ENCODE assay signal across 1 cellular context in the genomic region with DNA sequence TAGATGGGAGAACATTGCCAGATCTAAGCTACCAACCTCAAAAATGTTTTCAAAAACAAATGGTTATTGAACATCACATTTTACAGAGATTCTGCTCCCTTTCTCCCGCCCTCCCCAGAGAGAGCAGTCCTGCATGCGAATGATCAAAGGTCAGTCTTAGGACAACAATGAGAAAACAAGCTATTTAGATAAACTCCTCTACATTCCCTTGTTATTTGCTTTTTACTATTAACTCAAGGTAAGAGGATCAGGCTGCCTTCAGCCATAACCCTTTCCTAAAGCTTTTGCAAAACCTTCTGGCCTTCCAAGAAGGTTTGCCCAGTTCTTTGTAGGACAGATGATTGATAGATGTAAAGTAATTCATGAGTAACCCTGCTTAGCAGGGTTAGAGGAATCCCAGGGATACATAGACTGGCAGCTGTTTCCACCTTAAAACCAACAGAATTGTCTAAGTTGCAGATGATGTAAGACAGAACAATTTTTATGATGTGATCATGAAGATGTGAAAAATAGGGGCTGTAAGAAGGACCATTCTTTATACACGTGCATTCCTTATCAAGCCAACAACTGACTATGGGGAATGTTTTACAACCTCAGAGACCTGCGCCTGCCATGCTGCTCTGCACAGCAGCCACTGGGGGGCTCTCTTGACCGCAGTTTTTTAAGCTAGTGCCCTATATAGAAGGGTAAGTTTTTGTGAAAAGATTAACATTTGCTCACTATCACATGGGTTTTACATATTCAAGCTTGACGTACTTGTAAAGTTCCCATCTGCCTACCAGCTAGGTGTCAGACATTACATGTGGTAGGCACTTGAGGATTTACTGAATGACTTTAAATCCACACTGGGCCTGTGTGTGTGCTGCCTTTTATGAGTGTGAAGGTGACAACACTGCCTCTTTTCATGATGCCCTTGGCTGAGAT.
TF ChIP-seq lines count a peak whose summit lies in the region.

No MANE protein-coding gene starts in this region.

TF ChIP-seq in HepG2, 621 proteins besides CTCF, POLR2A, EP300 and RAD21 (continued from another document and continues in another):
- TF ChIP-seq, protein P1, sequence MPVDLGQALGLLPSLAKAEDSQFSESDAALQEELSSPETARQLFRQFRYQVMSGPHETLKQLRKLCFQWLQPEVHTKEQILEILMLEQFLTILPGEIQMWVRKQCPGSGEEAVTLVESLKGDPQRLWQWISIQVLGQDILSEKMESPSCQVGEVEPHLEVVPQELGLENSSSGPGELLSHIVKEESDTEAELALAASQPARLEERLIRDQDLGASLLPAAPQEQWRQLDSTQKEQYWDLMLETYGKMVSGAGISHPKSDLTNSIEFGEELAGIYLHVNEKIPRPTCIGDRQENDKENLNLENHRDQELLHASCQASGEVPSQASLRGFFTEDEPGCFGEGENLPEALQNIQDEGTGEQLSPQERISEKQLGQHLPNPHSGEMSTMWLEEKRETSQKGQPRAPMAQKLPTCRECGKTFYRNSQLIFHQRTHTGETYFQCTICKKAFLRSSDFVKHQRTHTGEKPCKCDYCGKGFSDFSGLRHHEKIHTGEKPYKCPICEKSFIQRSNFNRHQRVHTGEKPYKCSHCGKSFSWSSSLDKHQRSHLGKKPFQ (CRISPR knock-in tag; IDR thresholded peaks at IDR 0.05; ENCODE audit: insufficient replicate concordance): no peak
- TF ChIP-seq SAP130 (CRISPR knock-in tag; IDR thresholded peaks at IDR 0.05; ENCODE audit: low read depth) (peak; percentile 58), ZBTB39 (CRISPR knock-in tag; IDR thresholded peaks at IDR 0.05) (no peak), HNF4A (CRISPR knock-in tag; IDR thresholded peaks at IDR 0.05) (peak; percentile 81), STAT5B (CRISPR knock-in tag; IDR thresholded peaks at IDR 0.05) (no peak), ZNF354B (CRISPR knock-in tag; IDR thresholded peaks at IDR 0.05) (no peak), CENPX (CRISPR knock-in tag; IDR thresholded peaks at IDR 0.05) (no peak), ZNF597 (CRISPR knock-in tag; IDR thresholded peaks at IDR 0.05) (no peak), NR0B2 (CRISPR knock-in tag; IDR thresholded peaks at IDR 0.05) (no peak), NFRKB (IDR thresholded peaks at IDR 0.05) (no peak), ZNF33B (CRISPR knock-in tag; IDR thresholded peaks at IDR 0.05) (no peak), IKZF1 (IDR thresholded peaks at IDR 0.05) (no peak), NFIB (CRISPR knock-in tag; IDR thresholded peaks at IDR 0.05; ENCODE audit: borderline replicate concordance) (no peak), SMAD3 (CRISPR knock-in tag; IDR thresholded peaks at IDR 0.05) (no peak), ZNF773 (CRISPR knock-in tag; IDR thresholded peaks at IDR 0.05; ENCODE audit: borderline replicate concordance) (no peak), SP2 (CRISPR knock-in tag; IDR thresholded peaks at IDR 0.05) (no peak), HMGXB4 (CRISPR knock-in tag; IDR thresholded peaks at IDR 0.05; ENCODE audit: borderline replicate concordance in 1 of 2, low read depth in 1 of 2) (peak in 1 of 2 experiments; percentile 24; a peak in 1 of 4 replicates), KLF12 (CRISPR knock-in tag; IDR thresholded peaks at IDR 0.05; ENCODE audit: borderline replicate concordance) (no peak), HNRNPL (IDR thresholded peaks at IDR 0.05; ENCODE audit: low read depth, low read length) (no peak), CREBL2 (CRISPR knock-in tag; IDR thresholded peaks at IDR 0.05; ENCODE audit: borderline replicate concordance) (no peak), STAG1 (CRISPR knock-in tag; IDR thresholded peaks at IDR 0.05) (peak; percentile 91), MEIS2 (CRISPR knock-in tag; IDR thresholded peaks at IDR 0.05) (no peak), RFXANK (CRISPR knock-in tag; IDR thresholded peaks at IDR 0.05) (no peak), AFF4 (CRISPR knock-in tag; IDR thresholded peaks at IDR 0.05) (no peak), MAX (IDR thresholded peaks at IDR 0.05) (no peak), RARA (CRISPR knock-in tag; IDR thresholded peaks at IDR 0.05) (no peak), KDM3A (CRISPR knock-in tag; IDR thresholded peaks at IDR 0.05; ENCODE audit: low read depth) (no peak), GPN1 (CRISPR knock-in tag; IDR thresholded peaks at IDR 0.05; ENCODE audit: borderline replicate concordance) (no peak), CEBPG (CRISPR knock-in tag; IDR thresholded peaks at IDR 0.05) (no peak)
- TF ChIP-seq, protein P2, sequence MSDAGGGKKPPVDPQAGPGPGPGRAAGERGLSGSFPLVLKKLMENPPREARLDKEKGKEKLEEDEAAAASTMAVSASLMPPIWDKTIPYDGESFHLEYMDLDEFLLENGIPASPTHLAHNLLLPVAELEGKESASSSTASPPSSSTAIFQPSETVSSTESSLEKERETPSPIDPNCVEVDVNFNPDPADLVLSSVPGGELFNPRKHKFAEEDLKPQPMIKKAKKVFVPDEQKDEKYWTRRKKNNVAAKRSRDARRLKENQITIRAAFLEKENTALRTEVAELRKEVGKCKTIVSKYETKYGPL (CRISPR knock-in tag; IDR thresholded peaks at IDR 0.05): no peak
- TF ChIP-seq, protein P3, sequence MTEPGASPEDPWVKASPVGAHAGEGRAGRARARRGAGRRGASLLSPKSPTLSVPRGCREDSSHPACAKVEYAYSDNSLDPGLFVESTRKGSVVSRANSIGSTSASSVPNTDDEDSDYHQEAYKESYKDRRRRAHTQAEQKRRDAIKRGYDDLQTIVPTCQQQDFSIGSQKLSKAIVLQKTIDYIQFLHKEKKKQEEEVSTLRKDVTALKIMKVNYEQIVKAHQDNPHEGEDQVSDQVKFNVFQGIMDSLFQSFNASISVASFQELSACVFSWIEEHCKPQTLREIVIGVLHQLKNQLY (CRISPR knock-in tag; IDR thresholded peaks at IDR 0.05): no peak
- TF ChIP-seq, protein P4, sequence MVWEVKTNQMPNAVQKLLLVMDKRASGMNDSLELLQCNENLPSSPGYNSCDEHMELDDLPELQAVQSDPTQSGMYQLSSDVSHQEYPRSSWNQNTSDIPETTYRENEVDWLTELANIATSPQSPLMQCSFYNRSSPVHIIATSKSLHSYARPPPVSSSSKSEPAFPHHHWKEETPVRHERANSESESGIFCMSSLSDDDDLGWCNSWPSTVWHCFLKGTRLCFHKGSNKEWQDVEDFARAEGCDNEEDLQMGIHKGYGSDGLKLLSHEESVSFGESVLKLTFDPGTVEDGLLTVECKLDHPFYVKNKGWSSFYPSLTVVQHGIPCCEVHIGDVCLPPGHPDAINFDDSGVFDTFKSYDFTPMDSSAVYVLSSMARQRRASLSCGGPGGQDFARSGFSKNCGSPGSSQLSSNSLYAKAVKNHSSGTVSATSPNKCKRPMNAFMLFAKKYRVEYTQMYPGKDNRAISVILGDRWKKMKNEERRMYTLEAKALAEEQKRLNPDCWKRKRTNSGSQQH (CRISPR knock-in tag; IDR thresholded peaks at IDR 0.05; ENCODE audit: low read depth): no peak
- TF ChIP-seq, protein P5, sequence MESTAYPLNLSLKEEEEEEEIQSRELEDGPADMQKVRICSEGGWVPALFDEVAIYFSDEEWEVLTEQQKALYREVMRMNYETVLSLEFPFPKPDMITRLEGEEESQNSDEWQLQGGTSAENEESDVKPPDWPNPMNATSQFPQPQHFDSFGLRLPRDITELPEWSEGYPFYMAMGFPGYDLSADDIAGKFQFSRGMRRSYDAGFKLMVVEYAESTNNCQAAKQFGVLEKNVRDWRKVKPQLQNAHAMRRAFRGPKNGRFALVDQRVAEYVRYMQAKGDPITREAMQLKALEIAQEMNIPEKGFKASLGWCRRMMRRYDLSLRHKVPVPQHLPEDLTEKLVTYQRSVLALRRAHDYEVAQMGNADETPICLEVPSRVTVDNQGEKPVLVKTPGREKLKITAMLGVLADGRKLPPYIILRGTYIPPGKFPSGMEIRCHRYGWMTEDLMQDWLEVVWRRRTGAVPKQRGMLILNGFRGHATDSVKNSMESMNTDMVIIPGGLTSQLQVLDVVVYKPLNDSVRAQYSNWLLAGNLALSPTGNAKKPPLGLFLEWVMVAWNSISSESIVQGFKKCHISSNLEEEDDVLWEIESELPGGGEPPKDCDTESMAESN (CRISPR knock-in tag; conservative IDR thresholded peaks at IDR 0.05): no peak
